ENCODE assay signal across 8 cellular contexts in genomic region chr9:36399980-36400331, GRCh38. TPM values are rescaled to one million over a fixed set of nuclear protein-coding genes. Genes with fewer than 3 reads are reported as not detected.
DNase-seq lines count a peak whose midpoint lies in the region; ATAC-seq, FAIRE-seq and TF ChIP-seq lines count a peak whose summit lies in the region.

Gene RNF38, minus strand, starts transcription at chr9:36400269. Its CDS starts 161 bp downstream, at chr9:36400108.

- peak within 1 kb of the TSS; percentile 76 for H2AFZ ChIP-seq in GM12878 (ENCODE audit: control insufficient read depth, low read depth, low read length)

- ATAC-seq in GM12878 = no peak
- ATAC-seq in stimulated activated naive CD8-positive, alpha-beta T cell treated with anti-CD3 and anti-CD28 coated beads, Interleukin-15, amount 100 ng/mL, for 72 hours = no peak

- no peaks in the 10 kb centered on the region; a peak in 2 of 4 replicates for H3K36me3 ChIP-seq in GM12878 (ENCODE audit: control insufficient read depth in 2 of 2, insufficient read depth in 2 of 2, low read length in 1 of 2)

- SMC1A ChIA-PET in GM12878 (lab: Charles Lee; ENCODE audit: uncharacterized antibody, unreplicated experiment) = interaction anchor here (0.7 to 1.3 kb wide), 3 partner anchors 11 to 199 kb away, joined by 3 to 4 read pairs (median 3); no protein-coding TSS in a partner anchor

- H4K20me1 ChIP-seq in GM12878 (ENCODE audit: control insufficient read depth, insufficient read depth) = no peaks in the 10 kb centered on the region

- in situ Hi-C loops in GM12878 (cut with MboI) = loop anchor here (25.0 kb wide), 1 partner anchor 337 kb away; no protein-coding TSS in a partner anchor

- CTCF ChIA-PET in GM12878 (lab: Yijun Ruan, JAX) = interaction anchor here (2.5 to 11.3 kb wide), 2 partner anchors 50 to 157 kb away, joined by 7 to 421 read pairs; no protein-coding TSS in a partner anchor

- RAD21 ChIA-PET in GM12878 (lab: Charles Lee; ENCODE audit: unreplicated experiment) = interaction anchor here (0.9 to 1.2 kb wide), 3 partner anchors 30 to 210 kb away, joined by 3 read pairs; no protein-coding TSS in a partner anchor

- H3K27me3 Mint-ChIP-seq in immature natural killer cell (ENCODE audit: low read depth in 3 of 3) = peaks cover 14 to 20% (median 17%) of the 10 kb centered on the region in 3 donors
- no peaks in the 10 kb centered on the region for H3K27me3 Mint-ChIP-seq in stimulated activated naive CD8-positive, alpha-beta T cell treated with anti-CD3 and anti-CD28 coated beads, Interleukin-15, amount 100 ng/mL, for 72 hours

- H3K27me3 ChIP-seq in GM12878 (replicated peaks in 1 of 2; ENCODE audit: control insufficient read depth in 2 of 2, insufficient read depth in 2 of 2, low read length in 1 of 2) = no peaks in the 10 kb centered on the region

- no peak for TF ChIP-seq EP300 in GM12878 (IDR thresholded peaks at IDR 0.05; ENCODE audit: borderline replicate concordance in 1 of 2, control insufficient read depth in 1 of 2, low read depth in 2 of 2, low read length in 2 of 2)

- H3K4me3 ChIP-seq in GM12878 = peak within 1 kb of the TSS; percentile 76

- peak within 1 kb of the TSS; percentile 69 for H3K4me2 ChIP-seq in GM12878 (ENCODE audit: control insufficient read depth, insufficient read depth)

- POLR2A ChIA-PET in GM12878 (lab: Charles Lee) = interaction anchor here (0.7 kb wide), 2 partner anchors 85 to 154 kb away, joined by 3 read pairs; no protein-coding TSS in a partner anchor

- peak within 1 kb of the TSS; percentile 89 for H3K9ac ChIP-seq in GM12878 (ENCODE audit: control insufficient read depth, insufficient read depth, low read length)

- peaks cover 41 to 58% of the 10 kb centered on the region in 2 donors for H3K4me1 Mint-ChIP-seq in immature natural killer cell
- peaks cover 43% of the 10 kb centered on the region for H3K4me1 Mint-ChIP-seq in stimulated activated naive CD8-positive, alpha-beta T cell treated with anti-CD3 and anti-CD28 coated beads, Interleukin-15, amount 100 ng/mL, for 72 hours

- peaks cover 13% of the 10 kb centered on the region for H3K4me1 ChIP-seq in GM12878 (ENCODE audit: control insufficient read depth, insufficient read depth, low read length)

- 0% methylated on average over 12 of the region's 12 CpGs for WGBS in GM12878 (ENCODE audit: insufficient coverage, insufficient replicate concordance, low lambda C conversion rate, missing lambda C conversion rate)

- peak within 1 kb of the TSS; percentile 89 for H3K27ac ChIP-seq in GM12878 (ENCODE audit: control insufficient read depth, insufficient read depth)

- intact Hi-C loops in GM12878 (cut with micrococcal nuclease; ENCODE audit: unreplicated experiment) = no loop called here

- TF ChIP-seq POLR2A in GM12878 (IDR thresholded peaks at IDR 0.05; ENCODE audit: low read depth, low read length) = no peak

- H3K9me3 Mint-ChIP-seq in immature natural killer cell = no peaks in the 10 kb centered on the region
- H3K9me3 Mint-ChIP-seq in stimulated activated naive CD8-positive, alpha-beta T cell treated with anti-CD3 and anti-CD28 coated beads, Interleukin-15, amount 100 ng/mL, for 72 hours = no peaks in the 10 kb centered on the region

- peaks cover 53% of the 10 kb centered on the region for H3K79me2 ChIP-seq in GM12878 (ENCODE audit: control insufficient read depth, insufficient read depth, low read length)

- no peak for TF ChIP-seq RAD21 in GM12878 (IDR thresholded peaks at IDR 0.05; ENCODE audit: insufficient read depth, low read depth, low read length)

- peaks cover 3% of the 10 kb centered on the region; the same call in 1 of the 3 replicates for H3K9me3 ChIP-seq in GM12878 (replicated peaks; ENCODE audit: control insufficient read depth, insufficient read depth, low read length)

- peak; percentile 19 for DNase-seq in stimulated activated CD8-positive, alpha-beta memory T cell treated with anti-CD3 and anti-CD28 coated beads, Interleukin-12 subunit alpha, Interleukin-12 subunit beta, amount 100 ng/mL, for 24 hours (ENCODE audit: extremely low read depth)
- DNase-seq in stimulated activated CD8-positive, alpha-beta memory T cell treated with anti-CD3 and anti-CD28 coated beads, Interleukin-4, amount 100 ng/mL, for 48 hours = no peak
- DNase-seq in GM12878 (ENCODE audit: low read depth, low spot score) (peak; percentile 13), immature natural killer cell (no peak), hippocampal formation (lab: John Stamatoyannopoulos, UW) (no peak), GM20000 (ENCODE audit: low spot score) (no peak), NCI-H2029 treated with DMSO at 0.1 percent for 48 hours (lab: John Stamatoyannopoulos, UW) (no peak)
- no peak for DNase-seq in stimulated activated naive CD8-positive, alpha-beta T cell treated with anti-CD3 and anti-CD28 coated beads, Interleukin-15, amount 100 ng/mL, for 72 hours

- H3K36me3 Mint-ChIP-seq in immature natural killer cell = no peaks in the 10 kb centered on the region

- peak within 1 kb of the TSS; percentile 97 to 99 (median 98) for H3K27ac Mint-ChIP-seq in immature natural killer cell
- peak within 1 kb of the TSS; percentile 97 to 98 for H3K27ac Mint-ChIP-seq in stimulated activated naive CD8-positive, alpha-beta T cell treated with anti-CD3 and anti-CD28 coated beads, Interleukin-15, amount 100 ng/mL, for 72 hours

- H3K4me3 Mint-ChIP-seq in immature natural killer cell = peak within 1 kb of the TSS; percentile 92 to 98 (median 95)
- peak within 1 kb of the TSS; percentile 83 to 98 for H3K4me3 Mint-ChIP-seq in stimulated activated naive CD8-positive, alpha-beta T cell treated with anti-CD3 and anti-CD28 coated beads, Interleukin-15, amount 100 ng/mL, for 72 hours

- TF ChIP-seq CTCF in GM12878 (IDR thresholded peaks at IDR 0.05 in 2 of 3, conservative IDR thresholded peaks at IDR 0.05 in 1 of 3; ENCODE audit: control insufficient read depth in 2 of 3, extremely low read depth in 1 of 3, insufficient read depth in 1 of 3, low read depth in 3 of 3, low read length in 3 of 3) (no peak), GM20000 (IDR thresholded peaks at IDR 0.05; ENCODE audit: extremely low read depth, missing control alignments) (no peak)

- no TSS peak for BruUV-seq in GM12878 (replicated peaks; lab: Mats Ljungman, UMichigan)

- FAIRE-seq in GM12878 (lab: Jason Lieb, UNC) = peak; percentile 80

TF ChIP-seq in GM12878, 131 proteins besides CTCF, POLR2A, EP300 and RAD21 (continues in another document):
- no peak for TF ChIP-seq ZNF384 (IDR thresholded peaks at IDR 0.05; ENCODE audit: borderline replicate concordance, low read depth, low read length)
- no peak for TF ChIP-seq ZNF622 (IDR thresholded peaks at IDR 0.05)
- no peak for TF ChIP-seq SMAD1 (IDR thresholded peaks at IDR 0.05; ENCODE audit: low read depth, partially characterized antibody)
- no peak for TF ChIP-seq RB1 (IDR thresholded peaks at IDR 0.05; ENCODE audit: borderline replicate concordance)
- TF ChIP-seq, protein P1, sequence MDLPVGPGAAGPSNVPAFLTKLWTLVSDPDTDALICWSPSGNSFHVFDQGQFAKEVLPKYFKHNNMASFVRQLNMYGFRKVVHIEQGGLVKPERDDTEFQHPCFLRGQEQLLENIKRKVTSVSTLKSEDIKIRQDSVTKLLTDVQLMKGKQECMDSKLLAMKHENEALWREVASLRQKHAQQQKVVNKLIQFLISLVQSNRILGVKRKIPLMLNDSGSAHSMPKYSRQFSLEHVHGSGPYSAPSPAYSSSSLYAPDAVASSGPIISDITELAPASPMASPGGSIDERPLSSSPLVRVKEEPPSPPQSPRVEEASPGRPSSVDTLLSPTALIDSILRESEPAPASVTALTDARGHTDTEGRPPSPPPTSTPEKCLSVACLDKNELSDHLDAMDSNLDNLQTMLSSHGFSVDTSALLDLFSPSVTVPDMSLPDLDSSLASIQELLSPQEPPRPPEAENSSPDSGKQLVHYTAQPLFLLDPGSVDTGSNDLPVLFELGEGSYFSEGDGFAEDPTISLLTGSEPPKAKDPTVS (IDR thresholded peaks at IDR 0.05; ENCODE audit: low read depth, low read length) = no peak
- no peak for TF ChIP-seq ATF3 (IDR thresholded peaks at IDR 0.05; ENCODE audit: borderline replicate concordance, extremely low read depth, low read depth, low read length)
- TF ChIP-seq RELA (IDR thresholded peaks at IDR 0.05; ENCODE audit: borderline replicate concordance, partially characterized antibody) = no peak
- no peak for TF ChIP-seq RCOR1 (conservative IDR thresholded peaks at IDR 0.05; ENCODE audit: low read depth, low read length)
- TF ChIP-seq, protein P2, sequence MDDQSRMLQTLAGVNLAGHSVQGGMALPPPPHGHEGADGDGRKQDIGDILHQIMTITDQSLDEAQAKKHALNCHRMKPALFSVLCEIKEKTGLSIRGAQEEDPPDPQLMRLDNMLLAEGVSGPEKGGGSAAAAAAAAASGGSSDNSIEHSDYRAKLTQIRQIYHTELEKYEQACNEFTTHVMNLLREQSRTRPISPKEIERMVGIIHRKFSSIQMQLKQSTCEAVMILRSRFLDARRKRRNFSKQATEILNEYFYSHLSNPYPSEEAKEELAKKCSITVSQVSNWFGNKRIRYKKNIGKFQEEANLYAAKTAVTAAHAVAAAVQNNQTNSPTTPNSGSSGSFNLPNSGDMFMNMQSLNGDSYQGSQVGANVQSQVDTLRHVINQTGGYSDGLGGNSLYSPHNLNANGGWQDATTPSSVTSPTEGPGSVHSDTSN (IDR thresholded peaks at IDR 0.05; ENCODE audit: insufficient replicate concordance, low read depth, low read length) = no peak

RNA-seq across cellular contexts. Expression of gene RNF38, which starts in this region (rescaled TPM):
- total RNA-seq in GM12878 (2013; cell fraction: nucleolus; rRNA removed) = 36.3 and 41.7 TPM in 2 replicates
- 10.4 and 13.3 TPM in 2 replicates for total RNA-seq in GM12878 (2014; rRNA removed)
- 16.4 and 16.7 TPM in 2 replicates for total RNA-seq in GM12878 (2014; rRNA removed; fragmentation: Illumina TruSeq; extraction: Trizol)
- total RNA-seq in GM12878 (2021) = 31.3 and 34.7 TPM in 2 replicates
- polyA plus RNA-seq in GM12878 (2011; ENCODE audit: low read depth) = 10.2 TPM
- polyA plus RNA-seq in GM12878 (2011; rRNA removed) = 24.7 and 32.0 TPM in 2 replicates
- polyA plus RNA-seq in GM12878 (2011; cell fraction: cytosol; rRNA removed) = 27.9 and 28.9 TPM in 2 replicates
- 25.6 and 30.9 TPM in 2 replicates for polyA plus RNA-seq in GM12878 (2011; cell fraction: nucleus; rRNA removed)
- polyA plus RNA-seq in GM12878 (2012) = 14.4 and 16.1 TPM in 2 replicates
- 24.0 and 29.1 TPM in 2 replicates for polyA plus RNA-seq in GM12878 (2014; fragmentation: Illumina TruSeq; extraction: Trizol)
- 1 to 10 TPM; 5.1 to 7.3 TPM for polyA plus RNA-seq in GM12878 (2014; fragmentation: Nextera tagmentation; extraction: Ambion mirVana)
- 13.7 and 15.6 TPM in 2 replicates for polyA plus RNA-seq in GM12878 (2014; rRNA removed)
- 10 to 100 TPM; 11.4 to 11.7 TPM for polyA plus RNA-seq in GM12878 (2016; fragmentation: Nextera tagmentation; extraction: Ambion mirVana)
- polyA minus RNA-seq in GM12878 (2011; rRNA and poly(A)+ RNA removed) = 58.2 and 99.3 TPM in 2 replicates
- 15.2 and 16.6 TPM in 2 replicates for polyA minus RNA-seq in GM12878 (2011; cell fraction: cytosol; rRNA and poly(A)+ RNA removed)
- polyA minus RNA-seq in GM12878 (2011; cell fraction: nucleus; rRNA and poly(A)+ RNA removed) = 15.1 and 29.4 TPM in 2 replicates
- 10 to 100 TPM in 2 of 3 donors, 1 to 10 TPM in 1; 8.3 to 24.1 (median 15.3) TPM for polyA plus RNA-seq in immature natural killer cell

Comparison
In these comparisons a context has a peak if more than half of its experiments do, and no peak if none do; other contexts are left out.
1. DNase-seq: peak in stimulated activated CD8-positive, alpha-beta memory T cell treated with anti-CD3 and anti-CD28 coated beads, Interleukin-12 subunit alpha, Interleukin-12 subunit beta, amount 100 ng/mL, for 24 hours (single experiment) and GM12878 (single experiment); none in stimulated activated CD8-positive, alpha-beta memory T cell treated with anti-CD3 and anti-CD28 coated beads, Interleukin-4, amount 100 ng/mL, for 48 hours (single experiment), immature natural killer cell (0 of 3), stimulated activated naive CD8-positive, alpha-beta T cell treated with anti-CD3 and anti-CD28 coated beads, Interleukin-15, amount 100 ng/mL, for 72 hours (0 of 2), hippocampal formation (0 of 2), GM20000 (single experiment) and NCI-H2029 treated with DMSO at 0.1 percent for 48 hours (single experiment).